Comparison of ENCODE assay signal across 19 cellular contexts in genomic region chr16:1640261-1640956, GRCh38.
"Had no signal": no experiment of that assay in that cellular context is flagged by ENCODE, and none has a peak within 500 bp of the region (broad histone marks: within the 10 kb centered on the region; RNA-seq: fewer than 3 reads in every experiment).

No MANE protein-coding gene starts in this region.

- H3K4me3 Mint-ChIP-seq: activated CD8-positive, alpha-beta T cell treated with anti-CD3 and anti-CD28 coated beads, Interleukin-2, amount 10 ng/mL, durations not matched to agents 7 days and 5 days; central memory CD8-positive, alpha-beta T cell; naive B cell; stimulated activated memory B cell treated with anti-CD40 and anti-IgM and Interleukin-4, amounts not matched to agents 10 μg/mL and 1 μg/mL and 100 μg/mL, for 72 hours had no signal

- H3K27me3 Mint-ChIP-seq: central memory CD8-positive, alpha-beta T cell; naive B cell; progenitor cell of endocrine pancreas; stimulated activated memory B cell treated with anti-CD40 and anti-IgM and Interleukin-4, amounts not matched to agents 10 μg/mL and 1 μg/mL and 100 μg/mL, for 72 hours had no signal

- H3K9me3 ChIP-seq: esophagus muscularis mucosa, left lung, right lobe of liver had no signal

- ATAC-seq: activated CD8-positive, alpha-beta T cell treated with anti-CD3 and anti-CD28 coated beads, Interleukin-2, amount 10 ng/mL, durations not matched to agents 7 days and 5 days; left lung; stimulated activated memory B cell treated with anti-CD40 and anti-IgM and Interleukin-4, amounts not matched to agents 10 μg/mL and 1 μg/mL and 100 μg/mL, for 72 hours had no signal

- H3K4me3 ChIP-seq: esophagus muscularis mucosa, left lung, right lobe of liver had no signal

- H3K9me3 Mint-ChIP-seq: central memory CD8-positive, alpha-beta T cell; naive B cell; stimulated activated memory B cell treated with anti-CD40 and anti-IgM and Interleukin-4, amounts not matched to agents 10 μg/mL and 1 μg/mL and 100 μg/mL, for 72 hours had no signal

- H3K27me3 ChIP-seq: esophagus muscularis mucosa, left lung, right lobe of liver had no signal

- H3K4me1 ChIP-seq: right lobe of liver had no signal

- H3K27ac Mint-ChIP-seq: activated CD8-positive, alpha-beta T cell treated with anti-CD3 and anti-CD28 coated beads, Interleukin-2, amount 10 ng/mL, durations not matched to agents 7 days and 5 days; progenitor cell of endocrine pancreas; stimulated activated memory B cell treated with anti-CD40 and anti-IgM and Interleukin-4, amounts not matched to agents 10 μg/mL and 1 μg/mL and 100 μg/mL, for 72 hours had no signal

- DNase-seq: activated CD4-positive, alpha-beta T cell treated with anti-CD3 and anti-CD28 coated beads for 1 hour; activated CD8-positive, alpha-beta memory T cell treated with anti-CD3 and anti-CD28 coated beads, Interleukin-2, amount 50 U/mL, for 48 hours; activated CD8-positive, alpha-beta T cell treated with anti-CD3 and anti-CD28 coated beads, Interleukin-2, amount 10 ng/mL, durations not matched to agents 7 days and 5 days; activated naive CD4-positive, alpha-beta T cell; foreskin fibroblast; head of caudate nucleus; islet precursor cell; left lung; midbrain; naive B cell; right lobe of liver; SHP77 treated with DMSO at 0.1 percent for 48 hours; stimulated activated CD4-positive, alpha-beta T cell treated with anti-CD3 and anti-CD28 coated beads, Interleukin-1b, Interleukin-23, amount 100 ng/mL, for 48 hours; substantia nigra; trophoblast cell had no signal

- H3K27ac ChIP-seq: esophagus muscularis mucosa, right lobe of liver had no signal
